32 cellular contexts compared by ENCODE assay signal in the genomic region with DNA sequence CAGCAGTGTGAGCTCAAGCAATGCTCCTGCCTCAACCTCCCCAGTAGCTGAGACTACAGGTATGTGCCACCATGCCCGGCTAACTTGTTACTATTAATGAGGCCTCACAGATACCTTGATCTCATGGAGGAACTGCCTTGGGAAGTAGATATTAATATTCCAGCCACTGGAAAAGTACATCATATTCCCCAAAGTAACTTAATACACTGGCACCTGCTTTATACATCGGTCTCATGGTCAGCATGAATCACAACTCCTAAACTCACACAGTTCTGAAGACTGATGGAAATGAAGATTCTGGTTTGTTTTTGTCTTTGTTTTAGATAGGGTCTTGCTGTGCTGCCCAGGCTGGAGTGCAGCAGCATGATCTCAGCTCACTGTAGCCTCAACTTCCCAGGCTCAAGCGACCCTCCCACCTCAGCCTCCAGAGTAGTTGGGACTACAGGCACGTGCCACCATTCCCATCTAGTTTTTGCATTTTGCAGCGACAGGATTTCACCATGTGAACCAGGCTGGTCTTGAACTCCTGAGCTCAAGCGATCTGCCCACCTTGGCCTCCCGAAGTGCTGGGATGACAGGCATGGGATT. TPM values are rescaled to one million over a fixed set of nuclear protein-coding genes. Genes with fewer than 3 reads are reported as not detected.
DNase-seq lines count a peak whose midpoint lies in the region; ATAC-seq, FAIRE-seq and TF ChIP-seq lines count a peak whose summit lies in the region.
"Had no signal": no experiment of that assay in that cellular context is flagged by ENCODE, and none has a peak within 500 bp of the region (broad histone marks: within the 10 kb centered on the region; RNA-seq: fewer than 3 reads in every experiment).

No MANE protein-coding gene starts in this region.

- FAIRE-seq in K562 (lab: Jason Lieb, UNC), result no peak
- FAIRE-seq: endothelial cell of umbilical vein, GM18507, TTC549 had no signal

- peaks cover 0 to 1% (median 1%) of the 10 kb centered on the region in 3 donors for H3K27me3 Mint-ChIP-seq in CD14-positive monocyte (ENCODE audit: low read depth in 3 of 3)
- peaks cover 11% of the 10 kb centered on the region for H3K27me3 Mint-ChIP-seq in nephron progenitor cell (ENCODE audit: low read depth, poor library complexity)
- H3K27me3 Mint-ChIP-seq in activated CD4-positive, alpha-beta memory T cell treated with anti-CD3 and anti-CD28 coated beads for 36 hours, result no peaks in the 10 kb centered on the region
- H3K27me3 Mint-ChIP-seq: naive thymus-derived CD4-positive, alpha-beta T cell had no signal

- H3K9me2 ChIP-seq in MM.1S (replicated peaks; ENCODE audit: insufficient read depth, low read length), result no peaks in the 10 kb centered on the region

- no peak overlapping the region for H3K27ac ChIP-seq in K562 (ENCODE audit: extremely low read depth, low read depth, low read length)
- H3K27ac ChIP-seq in thoracic aorta, result peak overlapping the region; percentile 48 to 58
- H3K27ac ChIP-seq in MM.1S (ENCODE audit: low read length), result no peak overlapping the region
- H3K27ac ChIP-seq: dorsolateral prefrontal cortex had no signal

- H3K27ac Mint-ChIP-seq in CD14-positive monocyte (peak overlapping the region in 5 of 7 donors; percentile 10 to 81 (median 41)), nephron progenitor cell (peak overlapping the region; percentile 93)
- H3K27ac Mint-ChIP-seq in activated CD4-positive, alpha-beta memory T cell treated with anti-CD3 and anti-CD28 coated beads for 36 hours, result no peak overlapping the region
- H3K27ac Mint-ChIP-seq: activated CD8-positive, alpha-beta T cell treated with anti-CD3 and anti-CD28 coated beads for 36 hours; IgD-negative memory B cell; stimulated activated memory B cell treated with anti-CD40 and anti-IgM and Interleukin-4, amounts not matched to agents 10 μg/mL and 1 μg/mL and 100 μg/mL, for 72 hours had no signal

- in situ Hi-C loops in K562 (cut with MboI), result no loop called here

- peaks cover 0 to 4% (median 0%) of the 10 kb centered on the region in 7 donors for H3K9me3 Mint-ChIP-seq in CD14-positive monocyte
- H3K9me3 Mint-ChIP-seq in nephron progenitor cell, result peaks cover 6% of the 10 kb centered on the region
- H3K9me3 Mint-ChIP-seq in activated CD4-positive, alpha-beta memory T cell treated with anti-CD3 and anti-CD28 coated beads for 36 hours, result peaks cover 5% of the 10 kb centered on the region
- H3K9me3 Mint-ChIP-seq: activated CD8-positive, alpha-beta T cell treated with anti-CD3 and anti-CD28 coated beads for 36 hours; H9 had no signal

- H3K4me1 ChIP-seq in K562 (replicated peaks in 1 of 2; ENCODE audit: control insufficient read depth in 2 of 2, insufficient read depth in 2 of 2, low read length in 2 of 2), result no peaks in the 10 kb centered on the region
- H3K4me1 ChIP-seq in thoracic aorta (ENCODE audit: control insufficient read depth in 1 of 2, low read depth in 2 of 2), result peaks cover 29 to 61% of the 10 kb centered on the region in 2 donors
- no peaks in the 10 kb centered on the region for H3K4me1 ChIP-seq in MM.1S (ENCODE audit: low read length)

- no peak for TF ChIP-seq RAD21 in K562 (CRISPR knock-in tag; conservative IDR thresholded peaks at IDR 0.05 in 1 of 2, IDR thresholded peaks at IDR 0.05 in 1 of 2)

- TF ChIP-seq POLR2A in K562 (conservative IDR thresholded peaks at IDR 0.05), result no peak

- H2AFZ ChIP-seq in K562 (ENCODE audit: low read depth, low read length) (no peak overlapping the region), MM.1S (ENCODE audit: low read length) (no peak overlapping the region)

- H3K4me1 Mint-ChIP-seq in CD14-positive monocyte (peaks cover 38% of the 10 kb centered on the region), nephron progenitor cell (peaks cover 37% of the 10 kb centered on the region)
- peaks cover 2% of the 10 kb centered on the region for H3K4me1 Mint-ChIP-seq in activated CD4-positive, alpha-beta memory T cell treated with anti-CD3 and anti-CD28 coated beads for 36 hours (ENCODE audit: low read depth)
- H3K4me1 Mint-ChIP-seq: stimulated activated memory B cell treated with anti-CD40 and anti-IgM and Interleukin-4, amounts not matched to agents 10 μg/mL and 1 μg/mL and 100 μg/mL, for 72 hours had no signal

- H3K9ac ChIP-seq in K562 (ENCODE audit: insufficient read depth in 1 of 2, low read depth in 2 of 2, low read length in 2 of 2) (no peak overlapping the region), MM.1S (ENCODE audit: low read length) (no peak overlapping the region)

- no TSS peak for BruUV-seq in K562 (replicated peaks; lab: Mats Ljungman, UMichigan)

- H3K36me3 ChIP-seq in K562 (ENCODE audit: control insufficient read depth, insufficient read depth, low read length), result no peaks in the 10 kb centered on the region
- H3K36me3 ChIP-seq in thoracic aorta, result no peaks in the 10 kb centered on the region
- H3K36me3 ChIP-seq in MM.1S (replicated peaks; ENCODE audit: insufficient read depth, low read length), result no peaks in the 10 kb centered on the region
- H3K36me3 ChIP-seq: right atrium auricular region had no signal

- WGBS in K562 (ENCODE audit: insufficient coverage, low coverage, missing lambda C conversion rate), result 4% methylated on average over 7 of the region's 7 CpGs

- POLR2A ChIA-PET in K562 (lab: Yijun Ruan, JAX), result no interaction called here
- POLR2A ChIA-PET in activated CD4-positive, alpha-beta memory T cell treated with anti-CD3 and anti-CD28 coated beads for 36 hours (lab: Charles Lee), result no interaction called here

- H3K27me3 ChIP-seq in K562 (ENCODE audit: control insufficient read depth in 2 of 2, insufficient read depth in 2 of 2, low read length in 2 of 2) (peaks cover 34 to 59% of the 10 kb centered on the region in 2 experiments), thoracic aorta (replicated peaks; ENCODE audit: insufficient read depth) (no peaks in the 10 kb centered on the region), MM.1S (replicated peaks; ENCODE audit: insufficient read depth, low read length) (peaks cover 19% of the 10 kb centered on the region; the same call in 1 of the 2 replicates)
- H3K27me3 ChIP-seq: dorsolateral prefrontal cortex, right atrium auricular region had no signal

- H3K4me3 ChIP-seq in K562, result no peak overlapping the region
- peak overlapping the region; percentile 13 for H3K4me3 ChIP-seq in thoracic aorta
- H3K4me3 ChIP-seq in MM.1S (ENCODE audit: low read length), result no peak overlapping the region
- H3K4me3 ChIP-seq: dorsolateral prefrontal cortex, right atrium auricular region had no signal

- intact Hi-C loops in CD14-positive monocyte (cut with micrococcal nuclease), result no loop called here
- intact Hi-C loops in K562 (cut with micrococcal nuclease), result no loop called here
- intact Hi-C loops in activated CD4-positive, alpha-beta memory T cell treated with anti-CD3 and anti-CD28 coated beads for 36 hours (cut with micrococcal nuclease), result no loop called here

- H4K20me1 ChIP-seq in K562 (replicated peaks; ENCODE audit: control insufficient read depth, insufficient read depth, low read length) (no peaks in the 10 kb centered on the region), MM.1S (ENCODE audit: insufficient read depth, low read length) (no peaks in the 10 kb centered on the region)

- no peaks in the 10 kb centered on the region for H3K79me2 ChIP-seq in K562 (ENCODE audit: control insufficient read depth, insufficient read depth, low read length)
- H3K79me2 ChIP-seq in MM.1S (ENCODE audit: low read length), result no peaks in the 10 kb centered on the region

- CTCF ChIA-PET in K562 (lab: Yijun Ruan, JAX; ENCODE audit: low intra/inter-chr PET ratio), result no interaction called here
- CTCF ChIA-PET in activated CD4-positive, alpha-beta memory T cell treated with anti-CD3 and anti-CD28 coated beads for 36 hours (lab: Charles Lee), result no interaction called here

- no peaks in the 10 kb centered on the region for H3F3A ChIP-seq in MM.1S (ENCODE audit: insufficient read depth, low read length)

- no peak for DNase-seq in CD14-positive monocyte (ENCODE audit: low spot score)
- DNase-seq in K562 (ENCODE audit: extremely low read depth in 1 of 4, low spot score in 3 of 4), result no peak
- no peak for DNase-seq in nephron progenitor cell
- DNase-seq in thoracic aorta (ENCODE audit: low spot score), result no peak
- no peak for DNase-seq in activated CD4-positive, alpha-beta memory T cell treated with anti-CD3 and anti-CD28 coated beads for 36 hours
- DNase-seq in foreskin melanocyte, result no peak
- DNase-seq in NCI-H1048 (lab: John Stamatoyannopoulos, UW), result no peak
- no peak for DNase-seq in MM.1S
- DNase-seq: ACHN; activated CD4-positive, CD25-positive, alpha-beta regulatory T cell treated with anti-CD3 and anti-CD28 coated beads, Interleukin-2, amount 50 U/mL, for 72 hours; activated CD8-positive, alpha-beta T cell treated with anti-CD3 and anti-CD28 coated beads for 36 hours; activated gamma-delta T cell treated with Interleukin-2 at 50 U/mL for 16 hours; activated T-cell treated with anti-CD3 and anti-CD28 coated beads for 4 hours; central memory CD4-positive, alpha-beta T cell; dorsolateral prefrontal cortex; H9; naive thymus-derived CD4-positive, alpha-beta T cell; NCI-H1105 treated with DMSO at 0.1 percent for 48 hours; NCI-H2081; NCI-H446; NCI-H774; occipital lobe; RPMI8226; stimulated activated CD4-positive, alpha-beta T cell treated with anti-CD3 and anti-CD28 coated beads, Interleukin-2, amount 100 ng/mL, for 48 hours; substantia nigra; T-helper 1 cell had no signal

- ATAC-seq in K562 (no peak), thoracic aorta (ENCODE audit: insufficient number of reproducible peaks, low FRiP score, low read depth) (no peak)
- ATAC-seq: activated CD8-positive, alpha-beta T cell treated with anti-CD3 and anti-CD28 coated beads for 36 hours; naive thymus-derived CD4-positive, alpha-beta T cell; stimulated activated memory B cell treated with anti-CD40 and anti-IgM and Interleukin-4, amounts not matched to agents 10 μg/mL and 1 μg/mL and 100 μg/mL, for 72 hours had no signal

- no peak for TF ChIP-seq CTCF in CD14-positive monocyte (IDR thresholded peaks at IDR 0.05)
- no peak for TF ChIP-seq CTCF in K562 (IDR thresholded peaks at IDR 0.05 in 2 of 3, conservative IDR thresholded peaks at IDR 0.05 in 1 of 3; ENCODE audit: insufficient read depth in 2 of 3, low read depth in 1 of 3, low read length in 3 of 3)
- TF ChIP-seq CTCF in nephron progenitor cell (IDR thresholded peaks at IDR 0.05), result no peak
- TF ChIP-seq CTCF in thoracic aorta (IDR thresholded peaks at IDR 0.05), result no peak
- no peak for TF ChIP-seq CTCF in MM.1S (IDR thresholded peaks at IDR 0.05; ENCODE audit: low read length)

- no peaks in the 10 kb centered on the region for H3K9me1 ChIP-seq in K562 (ENCODE audit: control insufficient read depth, insufficient read depth, low read length)

- H3K4me2 ChIP-seq in K562 (ENCODE audit: insufficient read depth, low read length) (no peak overlapping the region), MM.1S (ENCODE audit: low read depth, low read length) (no peak overlapping the region)

- H3K36me3 Mint-ChIP-seq in CD14-positive monocyte (peaks cover 8 to 32% of the 10 kb centered on the region in 2 donors), nephron progenitor cell (ENCODE audit: low read depth) (peaks cover 5% of the 10 kb centered on the region)
- H3K36me3 Mint-ChIP-seq in activated CD4-positive, alpha-beta memory T cell treated with anti-CD3 and anti-CD28 coated beads for 36 hours, result no peaks in the 10 kb centered on the region
- H3K36me3 Mint-ChIP-seq: IgD-negative memory B cell; stimulated activated memory B cell treated with anti-CD40 and anti-IgM and Interleukin-4, amounts not matched to agents 10 μg/mL and 1 μg/mL and 100 μg/mL, for 72 hours had no signal

- H3K4me3 Mint-ChIP-seq in CD14-positive monocyte (no peak overlapping the region), nephron progenitor cell (no peak overlapping the region)
- no peak overlapping the region for H3K4me3 Mint-ChIP-seq in activated CD4-positive, alpha-beta memory T cell treated with anti-CD3 and anti-CD28 coated beads for 36 hours
- H3K4me3 Mint-ChIP-seq: activated CD8-positive, alpha-beta T cell treated with anti-CD3 and anti-CD28 coated beads for 36 hours; H9; IgD-negative memory B cell; naive thymus-derived CD4-positive, alpha-beta T cell; stimulated activated memory B cell treated with anti-CD40 and anti-IgM and Interleukin-4, amounts not matched to agents 10 μg/mL and 1 μg/mL and 100 μg/mL, for 72 hours had no signal

- TF ChIP-seq EP300 in K562 (IDR thresholded peaks at IDR 0.05; ENCODE audit: low read length), result no peak

- no peaks in the 10 kb centered on the region for H3K9me3 ChIP-seq in K562 (replicated peaks; ENCODE audit: control insufficient read depth, insufficient read depth, low read depth, low read length)
- no peaks in the 10 kb centered on the region for H3K9me3 ChIP-seq in thoracic aorta
- H3K9me3 ChIP-seq in MM.1S (replicated peaks; ENCODE audit: insufficient read depth, low read length), result no peaks in the 10 kb centered on the region
- H3K9me3 ChIP-seq: right atrium auricular region had no signal

RNA-seq across cellular contexts. Expression of a gene that starts 28.2 kb away (rescaled TPM):
- polyA plus RNA-seq in CD14-positive monocyte, result under 1 TPM; 0.44 to 0.67 TPM
- total RNA-seq in K562 (2011; cell fraction: chromatin; rRNA removed; ENCODE audit: low replicate concordance), result 2.0 and 2.3 TPM in 2 replicates
- 1.4 and 1.5 TPM in 2 replicates for total RNA-seq in K562 (2011; cell fraction: nucleolus; rRNA removed)
- 1.1 and 1.2 TPM in 2 replicates for total RNA-seq in K562 (2011; cell fraction: nucleoplasm; rRNA removed)
- total RNA-seq in K562 (2014; rRNA removed), result 0.05 and 0.61 TPM in 2 replicates
- total RNA-seq in K562 (2014; rRNA removed; fragmentation: Illumina TruSeq; extraction: Trizol), result 0.18 and 0.19 TPM in 2 replicates
- 0.29 and 0.41 TPM in 2 replicates for total RNA-seq in K562 (2015; rRNA removed; fragmentation: Illumina TruSeq; extraction: Trizol)
- total RNA-seq in K562 (2021), result 0.27 and 0.31 TPM in 2 replicates
- 0.17 and 0.49 TPM in 2 replicates for polyA plus RNA-seq in K562 (2011; rRNA removed)
- polyA plus RNA-seq in K562 (2011; cell fraction: cytosol; rRNA removed), result 0.54 and 0.68 TPM in 2 replicates
- polyA plus RNA-seq in K562 (2011; cell fraction: nucleus; rRNA removed), result 1.1 and 1.6 TPM in 2 replicates
- polyA plus RNA-seq in K562 (2012), result 0.27 and 0.40 TPM in 2 replicates
- polyA plus RNA-seq in K562 (2014; fragmentation: Illumina TruSeq; extraction: Trizol), result 0.15 and 0.24 TPM in 2 replicates
- under 1 TPM; 0.03 to 0.13 TPM for polyA plus RNA-seq in K562 (2014; fragmentation: Nextera tagmentation; extraction: Ambion mirVana)
- 0.09 TPM in 2 replicates for polyA plus RNA-seq in K562 (2014; rRNA removed)
- polyA minus RNA-seq in K562 (2011; rRNA and poly(A)+ RNA removed), result 1.1 and 1.2 TPM in 2 replicates
- 1.2 and 1.5 TPM in 2 replicates for polyA minus RNA-seq in K562 (2011; cell fraction: cytosol; rRNA and poly(A)+ RNA removed)
- polyA minus RNA-seq in K562 (2011; cell fraction: nucleus; rRNA and poly(A)+ RNA removed), result 1.2 and 1.9 TPM in 2 replicates
- 10 to 100 TPM; 44.1 to 83.8 TPM for total RNA-seq in thoracic aorta
- total RNA-seq in activated CD4-positive, alpha-beta memory T cell treated with anti-CD3 and anti-CD28 coated beads for 36 hours, result 1 to 10 TPM; 3.8 to 4.9 TPM

Comparison
In these comparisons a context has a peak if more than half of its experiments do, and no peak if none do; other contexts are left out.
1. H3K27ac ChIP-seq: peak in thoracic aorta (2 of 2); none in K562 (single experiment) and MM.1S (single experiment).
2. RNA of a gene that starts 28.2 kb away (total RNA-seq): 44.1 to 83.8 TPM in thoracic aorta; 3.8 to 4.9 TPM in activated CD4-positive, alpha-beta memory T cell treated with anti-CD3 and anti-CD28 coated beads for 36 hours and 0.05 to 2.3 TPM in K562; every median in the first group is over 4 times any median in the second.